8 cellular contexts compared by ENCODE assay signal in genomic region chr12:127559349-127560040, GRCh38.
DNase-seq lines count a peak whose midpoint lies in the region; ATAC-seq and TF ChIP-seq lines count a peak whose summit lies in the region.

No MANE protein-coding gene starts in this region.

- H3K4me1 Mint-ChIP-seq in activated naive CD8-positive, alpha-beta T cell treated with anti-CD3 and anti-CD28 coated beads, Interleukin-2, amount 10 ng/mL, durations not matched to agents 7 days and 5 days = peaks cover 16% of the 10 kb centered on the region

- TF ChIP-seq CTCF in OCI-LY3 (IDR thresholded peaks at IDR 0.05; ENCODE audit: low read depth, low read length) = peak; percentile 60
- no peak for TF ChIP-seq CTCF in prostate gland (IDR thresholded peaks at IDR 0.05)

- H3K9me3 ChIP-seq in OCI-LY3 (ENCODE audit: insufficient read depth, low read length) = peaks cover 7% of the 10 kb centered on the region; the same call in 1 of the 2 replicates
- H3K9me3 ChIP-seq in prostate gland = no peaks in the 10 kb centered on the region

- H3K36me3 ChIP-seq in OCI-LY3 (replicated peaks; ENCODE audit: low read depth, low read length) (peaks cover 10% of the 10 kb centered on the region), prostate gland (no peaks in the 10 kb centered on the region)

- no peaks in the 10 kb centered on the region for H3K36me3 Mint-ChIP-seq in activated naive CD8-positive, alpha-beta T cell treated with anti-CD3 and anti-CD28 coated beads, Interleukin-2, amount 10 ng/mL, durations not matched to agents 7 days and 5 days

- intact Hi-C loops in prostate gland (cut with DNase I) = no loop called here

- peaks cover 58% of the 10 kb centered on the region for H3K4me1 ChIP-seq in OCI-LY3 (ENCODE audit: low read length)
- no peaks in the 10 kb centered on the region for H3K4me1 ChIP-seq in prostate gland (replicated peaks)

- DNase-seq in A172 (ENCODE audit: low spot score) (peak; percentile 99), HK-2 (ENCODE audit: unreplicated experiment) (peak; percentile 80), islet precursor cell (peak; percentile 82), prostate gland (ENCODE audit: low spot score) (no peak)
- peak; percentile 72 for DNase-seq in activated naive CD8-positive, alpha-beta T cell treated with anti-CD3 and anti-CD28 coated beads, Interleukin-2, amount 10 ng/mL, durations not matched to agents 7 days and 5 days
- DNase-seq in stimulated activated CD8-positive, alpha-beta memory T cell treated with anti-CD3 and anti-CD28 coated beads, Interleukin-7, amount 100 ng/mL, for 48 hours (ENCODE audit: extremely low read depth in 1 of 2, low read depth in 1 of 2) = peak; percentile 36 to 68

- ATAC-seq in GM18861 (IDR thresholded peaks at IDR 0.05; ENCODE audit: unreplicated experiment) = peak; percentile 66
- ATAC-seq in activated naive CD8-positive, alpha-beta T cell treated with anti-CD3 and anti-CD28 coated beads, Interleukin-2, amount 10 ng/mL, durations not matched to agents 7 days and 5 days (ENCODE audit: low read depth) = peak; percentile 97

- peak overlapping the region; percentile 86 for H3K27ac Mint-ChIP-seq in activated naive CD8-positive, alpha-beta T cell treated with anti-CD3 and anti-CD28 coated beads, Interleukin-2, amount 10 ng/mL, durations not matched to agents 7 days and 5 days

- H4K20me1 ChIP-seq in OCI-LY3 (ENCODE audit: insufficient read depth, low read length) = no peaks in the 10 kb centered on the region

- H3K4me2 ChIP-seq in OCI-LY3 (ENCODE audit: low read length) = peak overlapping the region; percentile 26

- peak overlapping the region; percentile 57 for H3K4me3 Mint-ChIP-seq in activated naive CD8-positive, alpha-beta T cell treated with anti-CD3 and anti-CD28 coated beads, Interleukin-2, amount 10 ng/mL, durations not matched to agents 7 days and 5 days

- 0 out of 2 replicates have a peak overlapping the region, but pooled peaks have one; percentile 16 for H3K4me3 ChIP-seq in OCI-LY3 (ENCODE audit: low read length)
- H3K4me3 ChIP-seq in prostate gland = no peak overlapping the region

- peaks cover 9% of the 10 kb centered on the region for H3K9me3 Mint-ChIP-seq in activated naive CD8-positive, alpha-beta T cell treated with anti-CD3 and anti-CD28 coated beads, Interleukin-2, amount 10 ng/mL, durations not matched to agents 7 days and 5 days

- H3K27me3 Mint-ChIP-seq in activated naive CD8-positive, alpha-beta T cell treated with anti-CD3 and anti-CD28 coated beads, Interleukin-2, amount 10 ng/mL, durations not matched to agents 7 days and 5 days = no peaks in the 10 kb centered on the region

- H3K9ac ChIP-seq in OCI-LY3 (ENCODE audit: low read length) = peak overlapping the region; percentile 12; the same call in 1 of the 2 replicates

- TF ChIP-seq POLR2A in prostate gland (IDR thresholded peaks at IDR 0.05) = no peak

- H3K27ac ChIP-seq in OCI-LY3 (ENCODE audit: low read length) (peak overlapping the region; percentile 66), prostate gland (no peak overlapping the region)

- 26% methylated on average over 12 of the region's 12 CpGs for WGBS in prostate gland

- H3K27me3 ChIP-seq in OCI-LY3 (ENCODE audit: low read depth, low read length) (no peaks in the 10 kb centered on the region), prostate gland (replicated peaks; ENCODE audit: insufficient read depth) (no peaks in the 10 kb centered on the region)

- peak overlapping the region; percentile 57; the same call in 1 of the 2 replicates for H2AFZ ChIP-seq in OCI-LY3 (ENCODE audit: low read depth, low read length)

- no peaks in the 10 kb centered on the region for H3K79me2 ChIP-seq in OCI-LY3 (ENCODE audit: low read length)

- POLR2A ChIA-PET in activated naive CD8-positive, alpha-beta T cell treated with anti-CD3 and anti-CD28 coated beads, Interleukin-2, amount 10 ng/mL, durations not matched to agents 7 days and 5 days (lab: Charles Lee) = no interaction called here
